Comparison of ENCODE assay signal across 1 cellular context in the genomic region with DNA sequence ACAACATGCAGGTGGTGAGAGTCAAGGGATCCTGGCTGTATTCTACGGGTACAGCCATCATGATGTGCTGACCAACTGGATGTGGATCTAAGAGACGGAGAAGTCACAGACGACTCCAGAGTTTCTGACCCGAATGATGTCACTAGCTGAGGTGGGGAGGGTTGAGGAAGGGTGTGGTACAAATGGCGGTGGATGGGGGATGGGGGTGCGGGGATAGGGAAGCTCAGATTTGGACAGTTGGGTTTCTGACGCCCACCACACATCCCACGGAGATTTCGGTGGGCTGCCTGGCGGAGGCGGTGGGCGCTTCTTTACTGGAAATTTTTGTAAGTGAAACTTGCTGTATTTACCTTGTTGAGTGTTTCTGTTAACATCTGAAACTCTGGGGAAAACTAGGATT.
TF ChIP-seq lines count a peak whose summit lies in the region.

No MANE protein-coding gene starts in this region.

TF ChIP-seq in GM23338, 12 proteins besides CTCF, POLR2A, EP300 and RAD21:
- TF ChIP-seq, protein P1, sequence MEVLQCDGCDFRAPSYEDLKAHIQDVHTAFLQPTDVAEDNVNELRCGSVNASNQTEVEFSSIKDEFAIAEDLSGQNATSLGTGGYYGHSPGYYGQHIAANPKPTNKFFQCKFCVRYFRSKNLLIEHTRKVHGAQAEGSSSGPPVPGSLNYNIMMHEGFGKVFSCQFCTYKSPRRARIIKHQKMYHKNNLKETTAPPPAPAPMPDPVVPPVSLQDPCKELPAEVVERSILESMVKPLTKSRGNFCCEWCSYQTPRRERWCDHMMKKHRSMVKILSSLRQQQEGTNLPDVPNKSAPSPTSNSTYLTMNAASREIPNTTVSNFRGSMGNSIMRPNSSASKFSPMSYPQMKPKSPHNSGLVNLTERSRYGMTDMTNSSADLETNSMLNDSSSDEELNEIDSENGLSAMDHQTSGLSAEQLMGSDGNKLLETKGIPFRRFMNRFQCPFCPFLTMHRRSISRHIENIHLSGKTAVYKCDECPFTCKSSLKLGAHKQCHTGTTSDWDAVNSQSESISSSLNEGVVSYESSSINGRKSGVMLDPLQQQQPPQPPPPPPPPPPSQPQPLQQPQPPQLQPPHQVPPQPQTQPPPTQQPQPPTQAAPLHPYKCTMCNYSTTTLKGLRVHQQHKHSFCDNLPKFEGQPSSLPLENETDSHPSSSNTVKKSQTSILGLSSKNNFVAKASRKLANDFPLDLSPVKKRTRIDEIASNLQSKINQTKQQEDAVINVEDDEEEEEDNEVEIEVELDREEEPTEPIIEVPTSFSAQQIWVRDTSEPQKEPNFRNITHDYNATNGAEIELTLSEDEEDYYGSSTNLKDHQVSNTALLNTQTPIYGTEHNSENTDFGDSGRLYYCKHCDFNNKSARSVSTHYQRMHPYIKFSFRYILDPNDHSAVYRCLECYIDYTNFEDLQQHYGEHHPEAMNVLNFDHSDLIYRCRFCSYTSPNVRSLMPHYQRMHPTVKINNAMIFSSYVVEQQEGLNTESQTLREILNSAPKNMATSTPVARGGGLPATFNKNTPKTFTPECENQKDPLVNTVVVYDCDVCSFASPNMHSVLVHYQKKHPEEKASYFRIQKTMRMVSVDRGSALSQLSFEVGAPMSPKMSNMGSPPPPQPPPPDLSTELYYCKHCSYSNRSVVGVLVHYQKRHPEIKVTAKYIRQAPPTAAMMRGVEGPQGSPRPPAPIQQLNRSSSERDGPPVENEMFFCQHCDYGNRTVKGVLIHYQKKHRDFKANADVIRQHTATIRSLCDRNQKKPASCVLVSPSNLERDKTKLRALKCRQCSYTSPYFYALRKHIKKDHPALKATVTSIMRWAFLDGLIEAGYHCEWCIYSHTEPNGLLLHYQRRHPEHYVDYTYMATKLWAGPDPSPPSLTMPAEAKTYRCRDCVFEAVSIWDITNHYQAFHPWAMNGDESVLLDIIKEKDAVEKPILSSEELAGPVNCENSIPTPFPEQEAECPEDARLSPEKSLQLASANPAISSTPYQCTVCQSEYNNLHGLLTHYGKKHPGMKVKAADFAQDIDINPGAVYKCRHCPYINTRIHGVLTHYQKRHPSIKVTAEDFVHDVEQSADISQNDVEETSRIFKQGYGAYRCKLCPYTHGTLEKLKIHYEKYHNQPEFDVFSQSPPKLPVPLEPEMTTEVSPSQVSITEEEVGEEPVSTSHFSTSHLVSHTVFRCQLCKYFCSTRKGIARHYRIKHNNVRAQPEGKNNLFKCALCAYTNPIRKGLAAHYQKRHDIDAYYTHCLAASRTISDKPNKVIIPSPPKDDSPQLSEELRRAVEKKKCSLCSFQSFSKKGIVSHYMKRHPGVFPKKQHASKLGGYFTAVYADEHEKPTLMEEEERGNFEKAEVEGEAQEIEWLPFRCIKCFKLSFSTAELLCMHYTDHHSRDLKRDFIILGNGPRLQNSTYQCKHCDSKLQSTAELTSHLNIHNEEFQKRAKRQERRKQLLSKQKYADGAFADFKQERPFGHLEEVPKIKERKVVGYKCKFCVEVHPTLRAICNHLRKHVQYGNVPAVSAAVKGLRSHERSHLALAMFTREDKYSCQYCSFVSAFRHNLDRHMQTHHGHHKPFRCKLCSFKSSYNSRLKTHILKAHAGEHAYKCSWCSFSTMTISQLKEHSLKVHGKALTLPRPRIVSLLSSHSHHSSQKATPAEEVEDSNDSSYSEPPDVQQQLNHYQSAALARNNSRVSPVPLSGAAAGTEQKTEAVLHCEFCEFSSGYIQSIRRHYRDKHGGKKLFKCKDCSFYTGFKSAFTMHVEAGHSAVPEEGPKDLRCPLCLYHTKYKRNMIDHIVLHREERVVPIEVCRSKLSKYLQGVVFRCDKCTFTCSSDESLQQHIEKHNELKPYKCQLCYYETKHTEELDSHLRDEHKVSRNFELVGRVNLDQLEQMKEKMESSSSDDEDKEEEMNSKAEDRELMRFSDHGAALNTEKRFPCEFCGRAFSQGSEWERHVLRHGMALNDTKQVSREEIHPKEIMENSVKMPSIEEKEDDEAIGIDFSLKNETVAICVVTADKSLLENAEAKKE (CRISPR knock-in tag; IDR thresholded peaks at IDR 0.05): no peak
- no peak for TF ChIP-seq EZH2phosphoT487 (IDR thresholded peaks at IDR 0.05; ENCODE audit: unreplicated experiment)
- TF ChIP-seq ZNF331 (CRISPR knock-in tag; IDR thresholded peaks at IDR 0.05; ENCODE audit: low read depth): no peak
- TF ChIP-seq STAT1 (IDR thresholded peaks at IDR 0.05; ENCODE audit: unreplicated experiment): no peak
